Comparison of ENCODE assay signal across 8 cellular contexts in the genomic region with DNA sequence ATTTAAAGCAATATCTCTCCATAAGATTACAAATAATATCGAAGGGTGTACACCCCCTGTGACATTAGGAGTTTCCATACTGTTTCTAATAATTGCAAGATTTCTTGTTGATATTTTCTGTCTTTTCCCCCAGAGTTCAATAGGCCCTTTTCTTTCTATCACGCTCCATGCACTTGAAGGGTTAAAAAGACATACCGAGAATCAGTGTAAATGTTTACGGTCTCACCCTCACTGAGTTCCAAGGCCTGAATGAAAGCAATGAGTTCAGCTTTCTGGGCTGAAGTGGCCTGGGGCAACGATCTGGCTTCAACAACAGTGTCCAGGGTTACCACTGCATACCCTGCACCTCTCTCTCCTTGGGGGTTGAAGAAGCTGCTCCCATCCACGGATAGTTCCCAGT. TPM values are rescaled to one million over a fixed set of nuclear protein-coding genes. Genes with fewer than 3 reads are reported as not detected.
DNase-seq lines count a peak whose midpoint lies in the region; ATAC-seq, FAIRE-seq and TF ChIP-seq lines count a peak whose summit lies in the region.
"Not testable (repeated sequence)": the region's sequence is repeated elsewhere in the genome, so short reads cannot be mapped to it uniquely, and the experiment has no call there.
"Had no signal": no experiment of that assay in that cellular context is flagged by ENCODE, and none has a peak within 500 bp of the region (broad histone marks: within the 10 kb centered on the region; RNA-seq: fewer than 3 reads in every experiment).

No MANE protein-coding gene starts in this region.

- not testable (repeated sequence) for TF ChIP-seq EP300 in HepG2 (IDR thresholded peaks at IDR 0.05; ENCODE audit: low read depth in 2 of 2, low read length in 2 of 2); HepG2 (CRISPR knock-in tag; IDR thresholded peaks at IDR 0.05; ENCODE audit: borderline replicate concordance)

- H3K27me3 Mint-ChIP-seq in Caco-2 (ENCODE audit: insufficient read depth, unreplicated experiment); endodermal cell (ENCODE audit: insufficient read depth); neural crest cell (ENCODE audit: low read depth): not testable (repeated sequence)

- H3K4me1 ChIP-seq in Caco-2; endodermal cell (ENCODE audit: control insufficient read depth, insufficient read depth, low read length); mesendoderm (ENCODE audit: control insufficient read depth, low read depth, low read length): not testable (repeated sequence)
- peaks cover 17% of the 10 kb centered on the region for H3K4me1 ChIP-seq in HepG2 (ENCODE audit: insufficient read depth, low read length)

- H2AFZ ChIP-seq in HepG2 (ENCODE audit: low read length) = not testable (repeated sequence)

- in situ Hi-C loops in HepG2 (cut with HindIII; ENCODE audit: extremely low pct_ligation_motif_present, low pct_unique_long_range_greater_than_20kb) = loop anchor here (25.0 kb wide), 1 partner anchor 691 kb away; no protein-coding TSS in a partner anchor

- not testable (repeated sequence) for H3K79me2 ChIP-seq in HepG2 (ENCODE audit: insufficient read depth, low read length); mesendoderm (ENCODE audit: control insufficient read depth, insufficient read depth, low read length)

- H2BK5ac ChIP-seq in mesendoderm (ENCODE audit: low read length) = not testable (repeated sequence)

- H4K8ac ChIP-seq in mesendoderm (ENCODE audit: low read depth, low read length) = not testable (repeated sequence)

- not testable (repeated sequence) for H3K23ac ChIP-seq in mesendoderm (ENCODE audit: low read length)

- H3K9me3 ChIP-seq in Caco-2; endodermal cell (ENCODE audit: control insufficient read depth, low read length); HepG2 (ENCODE audit: low read length): not testable (repeated sequence)

- H3K27me3 ChIP-seq in Caco-2 (replicated peaks; ENCODE audit: control insufficient read depth, insufficient read depth, low read length); endodermal cell (ENCODE audit: control insufficient read depth, insufficient read depth, low read length, poor library complexity, severe bottlenecking); HepG2 (ENCODE audit: control insufficient read depth in 1 of 2, insufficient read depth in 2 of 2, low read length in 2 of 2); mesendoderm (ENCODE audit: insufficient read depth, low read length, poor library complexity): not testable (repeated sequence)

- not testable (repeated sequence) for TF ChIP-seq POLR2A in HepG2 (IDR thresholded peaks at IDR 0.05; ENCODE audit: insufficient read depth in 1 of 2, low read depth in 2 of 2, low read length in 2 of 2)

- not testable (repeated sequence) for H2BK15ac ChIP-seq in mesendoderm (replicated peaks; ENCODE audit: low read depth)

- 76 to 78% methylated on average over 3 to 6 of the region's 6 CpGs for WGBS in endodermal cell (ENCODE audit: insufficient coverage in 1 of 2, insufficient read length in 1 of 2), 2 experiments
- WGBS in HepG2 (ENCODE audit: low lambda C conversion rate) = 39% methylated on average over 5 of the region's 6 CpGs
- WGBS in mesendoderm (ENCODE audit: extremely low coverage, insufficient coverage, low lambda C conversion rate) = no CpG with 5 or more reads among the region's 6 CpGs

- not testable (repeated sequence) for H3K36me3 Mint-ChIP-seq in Caco-2 (ENCODE audit: insufficient read depth, unreplicated experiment); endodermal cell (ENCODE audit: low read depth); neural crest cell (ENCODE audit: low read depth)

- H3K36me3 ChIP-seq in Caco-2 (ENCODE audit: control insufficient read depth, insufficient read depth, low read length); endodermal cell (ENCODE audit: control insufficient read depth, insufficient read depth, low read length); HepG2 (replicated peaks in 1 of 2; ENCODE audit: control insufficient read depth in 1 of 2, insufficient read depth in 2 of 2, low read length in 2 of 2); mesendoderm (ENCODE audit: control insufficient read depth, insufficient read depth, low read length): not testable (repeated sequence)

- H3K56ac ChIP-seq in mesendoderm (ENCODE audit: low read length) = not testable (repeated sequence)

- DNase-seq in Caco-2; endodermal cell; HepG2 (ENCODE audit: low spot score); neural crest cell (ENCODE audit: low read depth, low spot score): not testable (repeated sequence)
- DNase-seq in ELF-1 (ENCODE audit: low read depth, low spot score) (peak; percentile 63), mesendoderm (peak; percentile 27)

- not testable (repeated sequence) for H2AK5ac ChIP-seq in mesendoderm (ENCODE audit: low read length)

- H3K9me3 Mint-ChIP-seq in Caco-2 (ENCODE audit: unreplicated experiment); endodermal cell; neural crest cell: not testable (repeated sequence)

- TF ChIP-seq RAD21 in HepG2 (CRISPR knock-in tag; IDR thresholded peaks at IDR 0.05) = not testable (repeated sequence)

- FAIRE-seq in HepG2 (lab: Jason Lieb, UNC) = not testable (repeated sequence)

- not testable (repeated sequence) for TF ChIP-seq CTCF in Caco-2 (IDR thresholded peaks at IDR 0.05; ENCODE audit: insufficient read depth in 1 of 2, low read depth in 1 of 2, low read length in 1 of 2, severe bottlenecking in 1 of 2, unreplicated experiment in 1 of 2); endodermal cell (conservative IDR thresholded peaks at IDR 0.05); HepG2 (CRISPR knock-in tag; IDR thresholded peaks at IDR 0.05); neural crest cell (conservative IDR thresholded peaks at IDR 0.05)

- not testable (repeated sequence) for H3K18ac ChIP-seq in mesendoderm (ENCODE audit: low read length)

- not testable (repeated sequence) for H3K79me1 ChIP-seq in mesendoderm (ENCODE audit: low read length)

- ATAC-seq in HepG2 = not testable (repeated sequence)

- not testable (repeated sequence) for H3K9ac ChIP-seq in endodermal cell (ENCODE audit: extremely low read depth, low read length, poor library complexity, severe bottlenecking); HepG2 (ENCODE audit: insufficient read depth, low read depth, low read length); mesendoderm (ENCODE audit: low read length)

- H3K27ac Mint-ChIP-seq in Caco-2 (ENCODE audit: unreplicated experiment) (peak overlapping the region; percentile 32), endodermal cell (peak overlapping the region; percentile 62), neural crest cell (ENCODE audit: unreplicated experiment) (peak overlapping the region; percentile 88)

- intact Hi-C loops in Caco-2 (cut with micrococcal nuclease; ENCODE audit: unreplicated experiment); HepG2 (cut with micrococcal nuclease; ENCODE audit: unreplicated experiment): not testable (repeated sequence)

- not testable (repeated sequence) for H2BK120ac ChIP-seq in mesendoderm (ENCODE audit: low read depth, low read length)

- H3K4me2 ChIP-seq in HepG2 (ENCODE audit: low read depth, low read length); mesendoderm (ENCODE audit: low read length): not testable (repeated sequence)

- H4K5ac ChIP-seq in mesendoderm (ENCODE audit: low read length) = not testable (repeated sequence)

- H3K27ac ChIP-seq in endodermal cell (ENCODE audit: low read depth, low read length); HepG2 (ENCODE audit: extremely low read length, insufficient read depth, low read length); mesendoderm (ENCODE audit: low read depth, low read length): not testable (repeated sequence)

- peaks cover 17% of the 10 kb centered on the region for H3K4me1 Mint-ChIP-seq in Caco-2 (ENCODE audit: low read depth, unreplicated experiment)
- H3K4me1 Mint-ChIP-seq in endodermal cell = peaks cover 22% of the 10 kb centered on the region
- peaks cover 22% of the 10 kb centered on the region for H3K4me1 Mint-ChIP-seq in neural crest cell

- not testable (repeated sequence) for H3K4ac ChIP-seq in mesendoderm (ENCODE audit: low read depth, low read length)

- H4K20me1 ChIP-seq in HepG2 (ENCODE audit: insufficient read depth, low read length) = not testable (repeated sequence)

- CTCF ChIA-PET in Caco-2 (lab: Charles Lee); HepG2 (lab: Yijun Ruan, JAX; ENCODE audit: low intra/inter-chr PET ratio, low total read pairs): not testable (repeated sequence)

- POLR2A ChIA-PET in Caco-2 (lab: Charles Lee) = not testable (repeated sequence)
- POLR2A ChIA-PET in HepG2 (lab: Yijun Ruan, JAX) = interaction anchor here (1.4 kb wide), 1 partner anchor 8 kb away, joined by 3 read pairs; no protein-coding TSS in a partner anchor

- not testable (repeated sequence) for H3K4me3 Mint-ChIP-seq in Caco-2 (ENCODE audit: unreplicated experiment); endodermal cell; neural crest cell

- not testable (repeated sequence) for BruUV-seq in Caco-2 (replicated peaks; lab: Mats Ljungman, UMichigan); HepG2 (replicated peaks; lab: Mats Ljungman, UMichigan)

- H3K4me3 ChIP-seq in Caco-2 (ENCODE audit: low read depth, low read length); endodermal cell (ENCODE audit: low read length); HepG2 (replicated peaks in 1 of 3; ENCODE audit: insufficient read depth in 1 of 3, low read depth in 2 of 3, low read length in 3 of 3); mesendoderm (ENCODE audit: low read length): not testable (repeated sequence)

RNA-seq across cellular contexts. Expression of a gene that starts 36.0 kb away (rescaled TPM):
- total RNA-seq in Caco-2 (2022) = 65.6 and 70.8 TPM in 2 replicates
- 1 to 10 TPM; 5.4 TPM for total RNA-seq in endodermal cell
- 14.1 TPM for polyA plus RNA-seq in endodermal cell (2013, experiment 1 of 2)
- polyA plus RNA-seq in endodermal cell (2013, experiment 2 of 2) = 13.2 TPM
- 0.20 and 0.29 TPM in 2 replicates for total RNA-seq in HepG2 (2016; rRNA removed; fragmentation: Illumina TruSeq; extraction: Trizol)
- 0.26 TPM in 1 of 2 replicates, not detected in the other for total RNA-seq in HepG2 (2016; cell fraction: cytosol; rRNA removed; fragmentation: Illumina TruSeq; extraction: Trizol; ENCODE audit: low read depth)
- 0.39 and 0.61 TPM in 2 replicates for total RNA-seq in HepG2 (2016; cell fraction: insoluble cytoplasmic fraction; rRNA removed; fragmentation: Illumina TruSeq; extraction: Trizol)
- 0.49 and 0.65 TPM in 2 replicates for total RNA-seq in HepG2 (2016; cell fraction: membrane; rRNA removed; fragmentation: Illumina TruSeq; extraction: Trizol)
- total RNA-seq in HepG2 (2016; cell fraction: nucleus; rRNA removed; fragmentation: Illumina TruSeq; extraction: Trizol) = 0.56 TPM in 1 of 2 replicates, not detected in the other
- polyA plus RNA-seq in HepG2 (2011; rRNA removed) = 8.4 and 9.5 TPM in 2 replicates
- 5.6 and 6.7 TPM in 2 replicates for polyA plus RNA-seq in HepG2 (2011; cell fraction: cytosol; rRNA removed)
- 4.9 and 5.8 TPM in 2 replicates for polyA plus RNA-seq in HepG2 (2011; cell fraction: nucleus; rRNA removed)
- polyA plus RNA-seq in HepG2 (2012) = 4.0 and 15.8 TPM in 2 replicates
- polyA plus RNA-seq in HepG2 (2016; cell fraction: cytosol; fragmentation: Illumina TruSeq; extraction: Trizol; ENCODE audit: low read depth) = 0.48 and 0.54 TPM in 2 replicates
- 0.43 and 0.45 TPM in 2 replicates for polyA plus RNA-seq in HepG2 (2016; cell fraction: insoluble cytoplasmic fraction; fragmentation: Illumina TruSeq; extraction: Trizol; ENCODE audit: low read depth)
- polyA plus RNA-seq in HepG2 (2016; cell fraction: membrane; fragmentation: Illumina TruSeq; extraction: Trizol; ENCODE audit: low read depth) = 0.36 and 0.74 TPM in 2 replicates
- 1.4 TPM in 1 of 2 replicates, not detected in the other for polyA plus RNA-seq in HepG2 (2016; cell fraction: nucleus; fragmentation: Illumina TruSeq; extraction: Trizol; ENCODE audit: insufficient read depth, low read depth)
- polyA minus RNA-seq in HepG2 (2011; rRNA and poly(A)+ RNA removed; ENCODE audit: low replicate concordance) = 2.3 TPM in 1 of 2 replicates, not detected in the other
- 3.3 and 4.5 TPM in 2 replicates for polyA minus RNA-seq in HepG2 (2011; cell fraction: cytosol; rRNA and poly(A)+ RNA removed)
- polyA minus RNA-seq in HepG2 (2011; cell fraction: nucleus; rRNA and poly(A)+ RNA removed) = 3.0 and 3.4 TPM in 2 replicates
- polyA plus RNA-seq in mesendoderm (2013, experiment 1 of 2) = 0.18 TPM
- 0.20 TPM for polyA plus RNA-seq in mesendoderm (2013, experiment 2 of 2)
- 1.7 and 2.0 TPM in 2 replicates for total RNA-seq in neural crest cell
- total RNA-seq: A172, A673 had no signal

Comparison
In these comparisons a context has a peak if more than half of its experiments do, and no peak if none do; other contexts are left out.
1. H3K27ac Mint-ChIP-seq: peak in every context shown above with its lines; median percentile 88 in neural crest cell; 62 in endodermal cell; 32 in Caco-2.
2. RNA of a gene that starts 36.0 kb away (total RNA-seq): 65.6 to 70.8 TPM in Caco-2; 5.4 TPM in endodermal cell, 1.7 to 2.0 TPM in neural crest cell and 0.20 to 0.65 TPM in HepG2; every median in the first group is over 10 times any median in the second.